In genomic region chrX:154732421-154733071, GRCh38 we compare ENCODE assay signal across 9 cellular contexts. TPM values are rescaled to one million over a fixed set of nuclear protein-coding genes. Genes with fewer than 3 reads are reported as not detected.
A peak's percentile ranks its signal among the peaks of the same experiment; 100 is the strongest.
DNase-seq lines count a peak whose midpoint lies in the region; ATAC-seq, FAIRE-seq and TF ChIP-seq lines count a peak whose summit lies in the region.
"Had no signal": no experiment of that assay in that cellular context is flagged by ENCODE, and none has a peak within 500 bp of the region (broad histone marks: within the 10 kb centered on the region; RNA-seq: fewer than 3 reads in every experiment).

No MANE protein-coding gene starts in this region.

- intact Hi-C loops in activated CD4-positive, alpha-beta memory T cell treated with anti-CD3 and anti-CD28 coated beads for 36 hours (cut with micrococcal nuclease), result loop anchor here (1.0 to 2.0 kb wide), 2 partner anchors 8 to 14 kb away; no protein-coding TSS in a partner anchor
- intact Hi-C loops in tibial artery (cut with DNase I; ENCODE audit: low total_unique reads), result no loop called here

- H3K4me3 ChIP-seq in tibial artery (no peak overlapping the region), WERI-Rb-1 (ENCODE audit: low read depth, low read length) (no peak overlapping the region)

- peak overlapping the region; percentile 96 for H3K27ac Mint-ChIP-seq in activated T-cell treated with anti-CD3 and anti-CD28 coated beads, Interleukin-2, amount 50 U/mL, for 72 hours
- H3K27ac Mint-ChIP-seq in activated CD4-positive, alpha-beta memory T cell treated with anti-CD3 and anti-CD28 coated beads for 36 hours, result peak overlapping the region; percentile 94

- POLR2A ChIA-PET in activated CD4-positive, alpha-beta memory T cell treated with anti-CD3 and anti-CD28 coated beads for 36 hours (lab: Charles Lee), result interaction anchor here (1.0 kb wide), 1 partner anchor 16 kb away, joined by 3 read pairs; no protein-coding TSS in a partner anchor

- peak overlapping the region; percentile 73 to 74 for H3K4me3 Mint-ChIP-seq in activated T-cell treated with anti-CD3 and anti-CD28 coated beads, Interleukin-2, amount 50 U/mL, for 72 hours
- peak overlapping the region; percentile 27 for H3K4me3 Mint-ChIP-seq in activated CD4-positive, alpha-beta memory T cell treated with anti-CD3 and anti-CD28 coated beads for 36 hours

- peaks cover 33% of the 10 kb centered on the region for H3K27me3 Mint-ChIP-seq in activated T-cell treated with anti-CD3 and anti-CD28 coated beads, Interleukin-2, amount 50 U/mL, for 72 hours (ENCODE audit: low read depth)
- no peaks in the 10 kb centered on the region for H3K27me3 Mint-ChIP-seq in activated CD4-positive, alpha-beta memory T cell treated with anti-CD3 and anti-CD28 coated beads for 36 hours

- peaks cover 0 to 5% of the 10 kb centered on the region in 2 donors for H3K36me3 Mint-ChIP-seq in activated T-cell treated with anti-CD3 and anti-CD28 coated beads, Interleukin-2, amount 50 U/mL, for 72 hours (ENCODE audit: insufficient read depth in 2 of 2)
- no peaks in the 10 kb centered on the region for H3K36me3 Mint-ChIP-seq in activated CD4-positive, alpha-beta memory T cell treated with anti-CD3 and anti-CD28 coated beads for 36 hours

- H3K27me3 ChIP-seq in tibial artery (no peaks in the 10 kb centered on the region), WERI-Rb-1 (ENCODE audit: insufficient read depth, low read depth, severe bottlenecking) (no peaks in the 10 kb centered on the region)

- H3K36me3 ChIP-seq in tibial artery, result no peaks in the 10 kb centered on the region
- no peaks in the 10 kb centered on the region for H3K36me3 ChIP-seq in WERI-Rb-1

- peak; percentile 33 to 38 for ATAC-seq in activated T-cell treated with anti-CD3 and anti-CD28 coated beads, Interleukin-2, amount 50 U/mL, for 72 hours (replicated peaks in 1 of 2)

- FAIRE-seq in GM12891 (lab: Jason Lieb, UNC), result no peak

- no peaks in the 10 kb centered on the region for H3K9me3 ChIP-seq in tibial artery
- H3K9me3 ChIP-seq in WERI-Rb-1 (ENCODE audit: severe bottlenecking), result no peaks in the 10 kb centered on the region

- peak in 1 of 2 donors; percentile 31 for DNase-seq in activated T-cell treated with anti-CD3 and anti-CD28 coated beads, Interleukin-2, amount 50 U/mL, for 72 hours
- DNase-seq in activated T-cell treated with anti-CD3 and anti-CD28 coated beads, Interleukin-2, amount 50 U/mL, for 1 hour, result no peak
- peak; percentile 20 for DNase-seq in activated CD4-positive, alpha-beta memory T cell treated with anti-CD3 and anti-CD28 coated beads for 36 hours
- DNase-seq in kidney glomerular epithelial cell (lab: John Stamatoyannopoulos, UW), result peak; percentile 25
- no peak for DNase-seq in tibial artery
- DNase-seq in GM12891 (ENCODE audit: insufficient read length, low spot score), result no peak
- DNase-seq in NCI-H345 treated with DMSO at 0.1 percent for 48 hours (lab: John Stamatoyannopoulos, UW; ENCODE audit: unreplicated experiment), result no peak
- DNase-seq in WERI-Rb-1, result no peak
- DNase-seq: activated effector memory CD4-positive, alpha-beta T cell treated with Interleukin-2 at 50 U/mL for 16 hours had no signal

- CTCF ChIA-PET in activated CD4-positive, alpha-beta memory T cell treated with anti-CD3 and anti-CD28 coated beads for 36 hours (lab: Charles Lee), result interaction anchor here (0.8 to 4.6 kb wide), 6 partner anchors 13 to 19 kb away, joined by 3 to 27 read pairs (median 3); partner anchors contain the start of gene GAB3

- H3K27ac ChIP-seq in tibial artery (peak overlapping the region; percentile 47 to 74), WERI-Rb-1 (no peak overlapping the region)

- TF ChIP-seq POLR2A in GM12891 (IDR thresholded peaks at IDR 0.05; ENCODE audit: low read depth, low read length), result no peak

- TF ChIP-seq CTCF in tibial artery (IDR thresholded peaks at IDR 0.05) (no peak), WERI-Rb-1 (IDR thresholded peaks at IDR 0.05; ENCODE audit: low read depth, low read length) (no peak)

- H3K4me1 ChIP-seq in tibial artery, result peaks cover 0 to 100% (median 46%) of the 10 kb centered on the region in 4 donors

- H3K4me1 Mint-ChIP-seq in activated T-cell treated with anti-CD3 and anti-CD28 coated beads, Interleukin-2, amount 50 U/mL, for 72 hours (ENCODE audit: low read depth), result peaks cover 83% of the 10 kb centered on the region
- peaks cover 91% of the 10 kb centered on the region for H3K4me1 Mint-ChIP-seq in activated CD4-positive, alpha-beta memory T cell treated with anti-CD3 and anti-CD28 coated beads for 36 hours (ENCODE audit: low read depth)

- H3K9me3 Mint-ChIP-seq in activated T-cell treated with anti-CD3 and anti-CD28 coated beads, Interleukin-2, amount 50 U/mL, for 72 hours, result no peaks in the 10 kb centered on the region
- no peaks in the 10 kb centered on the region for H3K9me3 Mint-ChIP-seq in activated CD4-positive, alpha-beta memory T cell treated with anti-CD3 and anti-CD28 coated beads for 36 hours

TF ChIP-seq in GM12891, 5 proteins besides CTCF, POLR2A, EP300 and RAD21:
- TF ChIP-seq POU2F2 (IDR thresholded peaks at IDR 0.05; ENCODE audit: low read depth, low read length), result no peak
- TF ChIP-seq SPI1 (IDR thresholded peaks at IDR 0.05; ENCODE audit: low read depth, low read length), result no peak
- TF ChIP-seq POLR2AphosphoS5 (IDR thresholded peaks at IDR 0.05; ENCODE audit: low read depth, low read length), result no peak
- TF ChIP-seq TAF1 (IDR thresholded peaks at IDR 0.05; ENCODE audit: low read depth, low read length), result no peak
- TF ChIP-seq PAX5 (IDR thresholded peaks at IDR 0.05; ENCODE audit: insufficient read depth, low read length, severe bottlenecking), result no peak

RNA-seq across cellular contexts. Expression of gene GAB3, which starts 18.3 kb away (rescaled TPM):
- total RNA-seq in activated T-cell treated with anti-CD3 and anti-CD28 coated beads, Interleukin-2, amount 50 U/mL, for 72 hours, result 1 to 10 TPM; 6.2 to 8.4 TPM
- 1 to 10 TPM; 3.4 to 3.7 TPM for total RNA-seq in activated CD4-positive, alpha-beta memory T cell treated with anti-CD3 and anti-CD28 coated beads for 36 hours
- 0.71 TPM for polyA plus RNA-seq in GM12891 (2012; ENCODE audit: low read depth, missing spikeins)

RNA-seq across cellular contexts. Expression of gene DKC1, which starts 30.1 kb away (rescaled TPM):
- total RNA-seq in activated T-cell treated with anti-CD3 and anti-CD28 coated beads, Interleukin-2, amount 50 U/mL, for 72 hours, result 100 to 1,000 TPM in 1 of 2 donors, 10 to 100 TPM in 1; 92.7 to 111 TPM
- 10 to 100 TPM; 94.0 to 95.5 TPM for total RNA-seq in activated CD4-positive, alpha-beta memory T cell treated with anti-CD3 and anti-CD28 coated beads for 36 hours
- polyA plus RNA-seq in GM12891 (2012; ENCODE audit: low read depth, missing spikeins), result 62.9 TPM

Comparison
In these comparisons a context has a peak if more than half of its experiments do, and no peak if none do; other contexts are left out.
1. DNase-seq: peak in activated CD4-positive, alpha-beta memory T cell treated with anti-CD3 and anti-CD28 coated beads for 36 hours (single experiment) and kidney glomerular epithelial cell (single experiment); none in activated T-cell treated with anti-CD3 and anti-CD28 coated beads, Interleukin-2, amount 50 U/mL, for 1 hour (single experiment), tibial artery (0 of 2), GM12891 (single experiment), NCI-H345 treated with DMSO at 0.1 percent for 48 hours (single experiment) and WERI-Rb-1 (single experiment).